ENCODE assay signal across 1 cellular context in the genomic region with DNA sequence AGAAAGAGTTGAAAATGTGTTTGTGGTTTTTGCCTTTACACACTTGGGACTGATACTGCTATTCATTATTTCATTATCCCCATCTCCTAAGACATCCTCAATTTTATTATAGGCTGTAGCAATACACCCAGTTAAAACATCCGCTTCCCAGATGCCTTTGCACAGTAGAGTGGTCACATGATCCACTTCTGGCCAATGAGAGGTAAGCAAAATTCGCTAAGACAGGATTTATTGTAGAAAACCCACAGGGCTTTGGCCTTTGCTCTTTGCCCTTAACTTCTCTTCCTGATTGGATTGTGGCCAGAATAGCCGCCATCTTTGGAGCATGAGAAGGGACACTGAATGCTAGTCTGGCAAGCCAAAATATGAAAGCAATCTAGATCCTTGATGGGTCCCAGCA.
TF ChIP-seq lines count a peak whose summit lies in the region.

No MANE protein-coding gene starts in this region.

TF ChIP-seq in GM23338, 12 proteins besides CTCF, POLR2A, EP300 and RAD21:
- TF ChIP-seq, protein P1, sequence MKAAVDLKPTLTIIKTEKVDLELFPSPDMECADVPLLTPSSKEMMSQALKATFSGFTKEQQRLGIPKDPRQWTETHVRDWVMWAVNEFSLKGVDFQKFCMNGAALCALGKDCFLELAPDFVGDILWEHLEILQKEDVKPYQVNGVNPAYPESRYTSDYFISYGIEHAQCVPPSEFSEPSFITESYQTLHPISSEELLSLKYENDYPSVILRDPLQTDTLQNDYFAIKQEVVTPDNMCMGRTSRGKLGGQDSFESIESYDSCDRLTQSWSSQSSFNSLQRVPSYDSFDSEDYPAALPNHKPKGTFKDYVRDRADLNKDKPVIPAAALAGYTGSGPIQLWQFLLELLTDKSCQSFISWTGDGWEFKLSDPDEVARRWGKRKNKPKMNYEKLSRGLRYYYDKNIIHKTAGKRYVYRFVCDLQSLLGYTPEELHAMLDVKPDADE (IDR thresholded peaks at IDR 0.05) = no peak
- TF ChIP-seq NANOG (IDR thresholded peaks at IDR 0.05; ENCODE audit: borderline replicate concordance) (no peak), ZNF331 (CRISPR knock-in tag; IDR thresholded peaks at IDR 0.05; ENCODE audit: low read depth) (no peak), CREB1 (CRISPR knock-in tag; IDR thresholded peaks at IDR 0.05; ENCODE audit: low read depth) (no peak), ZNF114 (CRISPR knock-in tag; IDR thresholded peaks at IDR 0.05) (no peak), EZH2phosphoT487 (IDR thresholded peaks at IDR 0.05; ENCODE audit: unreplicated experiment) (no peak), STAT1 (IDR thresholded peaks at IDR 0.05; ENCODE audit: unreplicated experiment) (no peak), EZH2 (IDR thresholded peaks at IDR 0.05; ENCODE audit: low read depth, unreplicated experiment) (no peak), POLR2AphosphoS5 (IDR thresholded peaks at IDR 0.05; ENCODE audit: low read depth) (no peak), JUNB (IDR thresholded peaks at IDR 0.05; ENCODE audit: unreplicated experiment) (no peak)
- TF ChIP-seq, protein P2, sequence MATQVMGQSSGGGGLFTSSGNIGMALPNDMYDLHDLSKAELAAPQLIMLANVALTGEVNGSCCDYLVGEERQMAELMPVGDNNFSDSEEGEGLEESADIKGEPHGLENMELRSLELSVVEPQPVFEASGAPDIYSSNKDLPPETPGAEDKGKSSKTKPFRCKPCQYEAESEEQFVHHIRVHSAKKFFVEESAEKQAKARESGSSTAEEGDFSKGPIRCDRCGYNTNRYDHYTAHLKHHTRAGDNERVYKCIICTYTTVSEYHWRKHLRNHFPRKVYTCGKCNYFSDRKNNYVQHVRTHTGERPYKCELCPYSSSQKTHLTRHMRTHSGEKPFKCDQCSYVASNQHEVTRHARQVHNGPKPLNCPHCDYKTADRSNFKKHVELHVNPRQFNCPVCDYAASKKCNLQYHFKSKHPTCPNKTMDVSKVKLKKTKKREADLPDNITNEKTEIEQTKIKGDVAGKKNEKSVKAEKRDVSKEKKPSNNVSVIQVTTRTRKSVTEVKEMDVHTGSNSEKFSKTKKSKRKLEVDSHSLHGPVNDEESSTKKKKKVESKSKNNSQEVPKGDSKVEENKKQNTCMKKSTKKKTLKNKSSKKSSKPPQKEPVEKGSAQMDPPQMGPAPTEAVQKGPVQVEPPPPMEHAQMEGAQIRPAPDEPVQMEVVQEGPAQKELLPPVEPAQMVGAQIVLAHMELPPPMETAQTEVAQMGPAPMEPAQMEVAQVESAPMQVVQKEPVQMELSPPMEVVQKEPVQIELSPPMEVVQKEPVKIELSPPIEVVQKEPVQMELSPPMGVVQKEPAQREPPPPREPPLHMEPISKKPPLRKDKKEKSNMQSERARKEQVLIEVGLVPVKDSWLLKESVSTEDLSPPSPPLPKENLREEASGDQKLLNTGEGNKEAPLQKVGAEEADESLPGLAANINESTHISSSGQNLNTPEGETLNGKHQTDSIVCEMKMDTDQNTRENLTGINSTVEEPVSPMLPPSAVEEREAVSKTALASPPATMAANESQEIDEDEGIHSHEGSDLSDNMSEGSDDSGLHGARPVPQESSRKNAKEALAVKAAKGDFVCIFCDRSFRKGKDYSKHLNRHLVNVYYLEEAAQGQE (IDR thresholded peaks at IDR 0.05; ENCODE audit: unreplicated experiment) = no peak
- TF ChIP-seq, protein P3, sequence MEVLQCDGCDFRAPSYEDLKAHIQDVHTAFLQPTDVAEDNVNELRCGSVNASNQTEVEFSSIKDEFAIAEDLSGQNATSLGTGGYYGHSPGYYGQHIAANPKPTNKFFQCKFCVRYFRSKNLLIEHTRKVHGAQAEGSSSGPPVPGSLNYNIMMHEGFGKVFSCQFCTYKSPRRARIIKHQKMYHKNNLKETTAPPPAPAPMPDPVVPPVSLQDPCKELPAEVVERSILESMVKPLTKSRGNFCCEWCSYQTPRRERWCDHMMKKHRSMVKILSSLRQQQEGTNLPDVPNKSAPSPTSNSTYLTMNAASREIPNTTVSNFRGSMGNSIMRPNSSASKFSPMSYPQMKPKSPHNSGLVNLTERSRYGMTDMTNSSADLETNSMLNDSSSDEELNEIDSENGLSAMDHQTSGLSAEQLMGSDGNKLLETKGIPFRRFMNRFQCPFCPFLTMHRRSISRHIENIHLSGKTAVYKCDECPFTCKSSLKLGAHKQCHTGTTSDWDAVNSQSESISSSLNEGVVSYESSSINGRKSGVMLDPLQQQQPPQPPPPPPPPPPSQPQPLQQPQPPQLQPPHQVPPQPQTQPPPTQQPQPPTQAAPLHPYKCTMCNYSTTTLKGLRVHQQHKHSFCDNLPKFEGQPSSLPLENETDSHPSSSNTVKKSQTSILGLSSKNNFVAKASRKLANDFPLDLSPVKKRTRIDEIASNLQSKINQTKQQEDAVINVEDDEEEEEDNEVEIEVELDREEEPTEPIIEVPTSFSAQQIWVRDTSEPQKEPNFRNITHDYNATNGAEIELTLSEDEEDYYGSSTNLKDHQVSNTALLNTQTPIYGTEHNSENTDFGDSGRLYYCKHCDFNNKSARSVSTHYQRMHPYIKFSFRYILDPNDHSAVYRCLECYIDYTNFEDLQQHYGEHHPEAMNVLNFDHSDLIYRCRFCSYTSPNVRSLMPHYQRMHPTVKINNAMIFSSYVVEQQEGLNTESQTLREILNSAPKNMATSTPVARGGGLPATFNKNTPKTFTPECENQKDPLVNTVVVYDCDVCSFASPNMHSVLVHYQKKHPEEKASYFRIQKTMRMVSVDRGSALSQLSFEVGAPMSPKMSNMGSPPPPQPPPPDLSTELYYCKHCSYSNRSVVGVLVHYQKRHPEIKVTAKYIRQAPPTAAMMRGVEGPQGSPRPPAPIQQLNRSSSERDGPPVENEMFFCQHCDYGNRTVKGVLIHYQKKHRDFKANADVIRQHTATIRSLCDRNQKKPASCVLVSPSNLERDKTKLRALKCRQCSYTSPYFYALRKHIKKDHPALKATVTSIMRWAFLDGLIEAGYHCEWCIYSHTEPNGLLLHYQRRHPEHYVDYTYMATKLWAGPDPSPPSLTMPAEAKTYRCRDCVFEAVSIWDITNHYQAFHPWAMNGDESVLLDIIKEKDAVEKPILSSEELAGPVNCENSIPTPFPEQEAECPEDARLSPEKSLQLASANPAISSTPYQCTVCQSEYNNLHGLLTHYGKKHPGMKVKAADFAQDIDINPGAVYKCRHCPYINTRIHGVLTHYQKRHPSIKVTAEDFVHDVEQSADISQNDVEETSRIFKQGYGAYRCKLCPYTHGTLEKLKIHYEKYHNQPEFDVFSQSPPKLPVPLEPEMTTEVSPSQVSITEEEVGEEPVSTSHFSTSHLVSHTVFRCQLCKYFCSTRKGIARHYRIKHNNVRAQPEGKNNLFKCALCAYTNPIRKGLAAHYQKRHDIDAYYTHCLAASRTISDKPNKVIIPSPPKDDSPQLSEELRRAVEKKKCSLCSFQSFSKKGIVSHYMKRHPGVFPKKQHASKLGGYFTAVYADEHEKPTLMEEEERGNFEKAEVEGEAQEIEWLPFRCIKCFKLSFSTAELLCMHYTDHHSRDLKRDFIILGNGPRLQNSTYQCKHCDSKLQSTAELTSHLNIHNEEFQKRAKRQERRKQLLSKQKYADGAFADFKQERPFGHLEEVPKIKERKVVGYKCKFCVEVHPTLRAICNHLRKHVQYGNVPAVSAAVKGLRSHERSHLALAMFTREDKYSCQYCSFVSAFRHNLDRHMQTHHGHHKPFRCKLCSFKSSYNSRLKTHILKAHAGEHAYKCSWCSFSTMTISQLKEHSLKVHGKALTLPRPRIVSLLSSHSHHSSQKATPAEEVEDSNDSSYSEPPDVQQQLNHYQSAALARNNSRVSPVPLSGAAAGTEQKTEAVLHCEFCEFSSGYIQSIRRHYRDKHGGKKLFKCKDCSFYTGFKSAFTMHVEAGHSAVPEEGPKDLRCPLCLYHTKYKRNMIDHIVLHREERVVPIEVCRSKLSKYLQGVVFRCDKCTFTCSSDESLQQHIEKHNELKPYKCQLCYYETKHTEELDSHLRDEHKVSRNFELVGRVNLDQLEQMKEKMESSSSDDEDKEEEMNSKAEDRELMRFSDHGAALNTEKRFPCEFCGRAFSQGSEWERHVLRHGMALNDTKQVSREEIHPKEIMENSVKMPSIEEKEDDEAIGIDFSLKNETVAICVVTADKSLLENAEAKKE (CRISPR knock-in tag; IDR thresholded peaks at IDR 0.05) = no peak
